7 cellular contexts compared by ENCODE assay signal in genomic region chr3:192514081-192514753, GRCh38.
DNase-seq lines count a peak whose midpoint lies in the region; ATAC-seq and TF ChIP-seq lines count a peak whose summit lies in the region.

No MANE protein-coding gene starts in this region.

- DNase-seq in HuH-7 (ENCODE audit: low spot score) (peak; percentile 32), SJCRH30 (peak; percentile 3 to 36), right atrium auricular region (ENCODE audit: low spot score) (no peak), skeletal muscle cell (ENCODE audit: low read depth) (no peak), NCI-H226 (no peak)

- H3K36me3 ChIP-seq in SJCRH30 (no peaks in the 10 kb centered on the region), right atrium auricular region (no peaks in the 10 kb centered on the region)

- H3K4me1 ChIP-seq in SJCRH30 (no peaks in the 10 kb centered on the region), right atrium auricular region (peaks cover 0 to 31% of the 10 kb centered on the region in 2 donors)

- no peak for TF ChIP-seq CTCF in right atrium auricular region (IDR thresholded peaks at IDR 0.05)

- H3K9me3 ChIP-seq in SJCRH30 (replicated peaks), result no peaks in the 10 kb centered on the region
- H3K9me3 ChIP-seq in right atrium auricular region, result peaks cover 0 to 7% of the 10 kb centered on the region in 2 donors

- H3K27me3 ChIP-seq in SJCRH30 (no peaks in the 10 kb centered on the region), right atrium auricular region (no peaks in the 10 kb centered on the region)

- H3K4me3 ChIP-seq in SJCRH30 (no peak overlapping the region), right atrium auricular region (peak overlapping the region; percentile 11 to 53), skeletal muscle cell (ENCODE audit: low read depth, low read length) (peak overlapping the region; percentile 29)

- ATAC-seq in GM18873 (IDR thresholded peaks at IDR 0.05; ENCODE audit: low FRiP score, unreplicated experiment) (no peak), HG02973 (IDR thresholded peaks at IDR 0.05; ENCODE audit: unreplicated experiment) (no peak)

- no peak overlapping the region for H3K27ac ChIP-seq in SJCRH30
- peak overlapping the region; percentile 57 to 82 for H3K27ac ChIP-seq in right atrium auricular region

Comparison
In these comparisons a context has a peak if more than half of its experiments do, and no peak if none do; other contexts are left out.
1. DNase-seq: peak in HuH-7 (single experiment) and SJCRH30 (2 of 2); none in right atrium auricular region (single experiment), skeletal muscle cell (single experiment) and NCI-H226 (single experiment).